In the genomic region with DNA sequence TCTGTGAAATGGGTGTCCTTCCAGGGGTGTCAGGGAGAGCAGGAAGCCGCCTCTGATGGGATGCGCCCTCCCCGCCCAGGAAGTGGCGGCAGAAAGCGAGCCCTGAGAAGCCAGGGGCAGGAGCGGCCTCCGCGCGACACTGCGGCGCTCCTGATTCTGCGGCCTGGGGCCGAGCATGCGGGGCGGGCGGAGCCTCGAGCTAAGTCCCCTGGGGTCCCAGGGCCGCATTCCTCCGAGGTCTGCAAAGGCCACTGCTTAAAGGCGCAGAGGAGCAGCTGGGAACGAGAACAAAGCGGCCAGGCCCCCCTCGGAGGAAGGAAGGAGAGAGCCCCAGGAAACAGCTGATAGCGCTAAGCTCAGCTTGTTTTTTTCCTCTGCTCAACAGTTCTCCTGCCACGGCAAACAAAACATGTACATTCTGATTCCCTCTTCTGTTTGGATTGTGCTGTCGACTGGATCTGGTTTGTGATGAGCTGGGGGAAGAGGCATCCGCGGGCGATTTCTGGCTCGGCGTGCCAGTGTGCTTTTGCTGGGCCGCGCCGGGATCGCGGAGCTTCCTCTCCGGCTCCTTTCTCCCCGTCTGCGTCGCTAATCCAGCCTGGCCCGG, we compare ENCODE assay signal across 8 cellular contexts. TPM values are rescaled to one million over a fixed set of nuclear protein-coding genes. Genes with fewer than 3 reads are reported as not detected.
DNase-seq lines count a peak whose midpoint lies in the region; ATAC-seq and TF ChIP-seq lines count a peak whose summit lies in the region.

No MANE protein-coding gene starts in this region.

- no peak for TF ChIP-seq CTCF in GM12875 (IDR thresholded peaks at IDR 0.05; ENCODE audit: borderline replicate concordance, insufficient read depth, low read depth, low read length)
- no peak for TF ChIP-seq CTCF in foreskin keratinocyte (conservative IDR thresholded peaks at IDR 0.05)
- no peak for TF ChIP-seq CTCF in nephron (IDR thresholded peaks at IDR 0.05; ENCODE audit: unreplicated experiment in 3 of 3)
- no peak for TF ChIP-seq CTCF in upper lobe of right lung (IDR thresholded peaks at IDR 0.05)

- H3K4me1 ChIP-seq in foreskin keratinocyte: no peaks in the 10 kb centered on the region
- H3K4me1 ChIP-seq in upper lobe of right lung: peaks cover 26% of the 10 kb centered on the region

- no peak overlapping the region for H3K27ac ChIP-seq in foreskin keratinocyte
- peak overlapping the region; percentile 75 for H3K27ac ChIP-seq in upper lobe of right lung

- ATAC-seq in activated T-helper 17 cell treated with anti-CD3 and anti-CD28 coated beads, Interleukin-2, amount 50 U/mL, for 72 hours (replicated peaks): peak; percentile 53
- ATAC-seq in foreskin keratinocyte (peak; percentile 36), upper lobe of right lung (peak; percentile 61)

- H3K27me3 ChIP-seq in foreskin keratinocyte (peaks cover 3% of the 10 kb centered on the region), upper lobe of right lung (no peaks in the 10 kb centered on the region)

- peaks cover 33% of the 10 kb centered on the region for H3K4me1 Mint-ChIP-seq in activated T-helper 17 cell treated with anti-CD3 and anti-CD28 coated beads, Interleukin-2, amount 50 U/mL, for 72 hours
- H3K4me1 Mint-ChIP-seq in nephron: peaks cover 52% of the 10 kb centered on the region

- H3K27ac Mint-ChIP-seq in activated T-helper 17 cell treated with anti-CD3 and anti-CD28 coated beads, Interleukin-2, amount 50 U/mL, for 72 hours: peak overlapping the region; percentile 93
- H3K27ac Mint-ChIP-seq in nephron: peak overlapping the region; percentile 98 to 99 (median 99)

- intact Hi-C loops in upper lobe of right lung (cut with DNase I): no loop called here

- no peaks in the 10 kb centered on the region for H3K9me3 Mint-ChIP-seq in activated T-helper 17 cell treated with anti-CD3 and anti-CD28 coated beads, Interleukin-2, amount 50 U/mL, for 72 hours
- peaks cover 10% of the 10 kb centered on the region for H3K9me3 Mint-ChIP-seq in nephron

- H3K27me3 Mint-ChIP-seq in activated T-helper 17 cell treated with anti-CD3 and anti-CD28 coated beads, Interleukin-2, amount 50 U/mL, for 72 hours: no peaks in the 10 kb centered on the region
- H3K27me3 Mint-ChIP-seq in nephron (ENCODE audit: low read depth): no peaks in the 10 kb centered on the region

- peak; percentile 62 for DNase-seq in Jurkat, Clone E6-1 (ENCODE audit: low read depth, low spot score)
- DNase-seq in foreskin keratinocyte (no peak), upper lobe of right lung (peak; percentile 69), HuH-7 (ENCODE audit: low spot score) (no peak), NCI-H2171 (lab: John Stamatoyannopoulos, UW) (no peak)

- no peaks in the 10 kb centered on the region for H3K36me3 Mint-ChIP-seq in activated T-helper 17 cell treated with anti-CD3 and anti-CD28 coated beads, Interleukin-2, amount 50 U/mL, for 72 hours (ENCODE audit: low read depth)
- no peaks in the 10 kb centered on the region for H3K36me3 Mint-ChIP-seq in nephron (ENCODE audit: low read depth)

- no peaks in the 10 kb centered on the region for H3K36me3 ChIP-seq in upper lobe of right lung

- H3K9me3 ChIP-seq in upper lobe of right lung: no peaks in the 10 kb centered on the region

- H3K4me3 Mint-ChIP-seq in activated T-helper 17 cell treated with anti-CD3 and anti-CD28 coated beads, Interleukin-2, amount 50 U/mL, for 72 hours: peak overlapping the region; percentile 92
- H3K4me3 Mint-ChIP-seq in nephron: peak overlapping the region; percentile 78 to 88 (median 79)

- peak overlapping the region; percentile 28 for H3K4me3 ChIP-seq in GM12875 (ENCODE audit: low read depth, low read length)
- peak overlapping the region; percentile 47 for H3K4me3 ChIP-seq in Jurkat, Clone E6-1 (ENCODE audit: low read length)
- peak overlapping the region; percentile 49 for H3K4me3 ChIP-seq in upper lobe of right lung

RNA-seq across cellular contexts. Expression of gene GRK7, which starts 34.1 kb away (rescaled TPM):
- polyA plus RNA-seq in Jurkat, Clone E6-1 (2012; ENCODE audit: insufficient read depth, insufficient read length): not detected
- under 1 TPM in 1 of 2 donors, not detected in 1; 0.09 TPM for total RNA-seq in activated T-helper 17 cell treated with anti-CD3 and anti-CD28 coated beads, Interleukin-2, amount 50 U/mL, for 72 hours
- not detected in 2 replicates for total RNA-seq in foreskin keratinocyte
- not detected in 2 replicates for polyA plus RNA-seq in foreskin keratinocyte
- 0.12 TPM for total RNA-seq in upper lobe of right lung

RNA-seq across cellular contexts. Expression of gene RNF7, which starts 59.2 kb away (rescaled TPM):
- polyA plus RNA-seq in Jurkat, Clone E6-1 (2012; ENCODE audit: insufficient read depth, insufficient read length): 64.1 TPM
- 10 to 100 TPM; 55.5 to 80.2 TPM for total RNA-seq in activated T-helper 17 cell treated with anti-CD3 and anti-CD28 coated beads, Interleukin-2, amount 50 U/mL, for 72 hours
- total RNA-seq in foreskin keratinocyte: 81.6 and 86.2 TPM in 2 replicates
- polyA plus RNA-seq in foreskin keratinocyte: 117 and 123 TPM in 2 replicates
- total RNA-seq in upper lobe of right lung: 68.6 TPM

Comparison
In these comparisons a context has a peak if more than half of its experiments do, and no peak if none do; other contexts are left out.
1. DNase-seq: peak in Jurkat, Clone E6-1 (single experiment) and upper lobe of right lung (single experiment); none in foreskin keratinocyte (0 of 2), HuH-7 (single experiment) and NCI-H2171 (single experiment).
2. Peak in every context shown above with its lines, with median percentiles within 50 percentile points of each other: H3K4me3 ChIP-seq and ATAC-seq.